Comparison of ENCODE assay signal across 9 cellular contexts in genomic region chr17:8160741-8161221, GRCh38. TPM values are rescaled to one million over a fixed set of nuclear protein-coding genes. Genes with fewer than 3 reads are reported as not detected.
DNase-seq lines count a peak whose midpoint lies in the region; ATAC-seq, FAIRE-seq and TF ChIP-seq lines count a peak whose summit lies in the region.
"Had no signal": no experiment of that assay in that cellular context is flagged by ENCODE, and none has a peak within 500 bp of the region (broad histone marks: within the 10 kb centered on the region; RNA-seq: fewer than 3 reads in every experiment).

No MANE protein-coding gene starts in this region.

- H3K27ac Mint-ChIP-seq in effector memory CD8-positive, alpha-beta T cell, result peak overlapping the region in 1 of 2 donors; percentile 97
- peak overlapping the region; percentile 71 to 87 (median 80) for H3K27ac Mint-ChIP-seq in nephron

- no peak overlapping the region for H2AFZ ChIP-seq in Loucy (ENCODE audit: low read length)

- peaks cover 50 to 58% of the 10 kb centered on the region in 2 donors for H3K4me1 Mint-ChIP-seq in effector memory CD8-positive, alpha-beta T cell (ENCODE audit: low read depth in 2 of 2)
- peaks cover 47% of the 10 kb centered on the region for H3K4me1 Mint-ChIP-seq in nephron

- peak overlapping the region; percentile 86 to 89 for H3K4me3 Mint-ChIP-seq in effector memory CD8-positive, alpha-beta T cell
- peak overlapping the region; percentile 82 to 87 (median 85) for H3K4me3 Mint-ChIP-seq in nephron

- H3K36me3 ChIP-seq in Loucy (ENCODE audit: insufficient read depth, low read length), result no peaks in the 10 kb centered on the region

- H4K20me1 ChIP-seq in Loucy (ENCODE audit: insufficient read depth, low read length, poor library complexity, severe bottlenecking), result peaks cover 42% of the 10 kb centered on the region

- CTCF ChIA-PET in A549 (lab: Yijun Ruan, JAX), result interaction anchor here (0.7 to 19.5 kb wide), 12 partner anchors 12 to 101 kb away, joined by 3 to 601 read pairs (median 4); partner anchors contain the start of genes ALOXE3 and HES7

- H3K4me3 ChIP-seq in A549, result no peak overlapping the region; the same call in 2 of the 3 replicates
- peak overlapping the region; percentile 100 for H3K4me3 ChIP-seq in Loucy (ENCODE audit: low read length, poor library complexity, severe bottlenecking)

- no peaks in the 10 kb centered on the region for H3K9me2 ChIP-seq in Loucy (replicated peaks; ENCODE audit: low read depth, low read length)

- H3F3A ChIP-seq in Loucy (ENCODE audit: low read depth), result peaks cover 7% of the 10 kb centered on the region; the same call in 1 of the 2 replicates

- no peak for TF ChIP-seq POLR2A in A549 (IDR thresholded peaks at IDR 0.05; ENCODE audit: low read length)

- WGBS in A549 (ENCODE audit: missing lambda C conversion rate), result 64% methylated on average over 5 of the region's 5 CpGs

- H3K79me2 ChIP-seq in Loucy (ENCODE audit: insufficient read depth, low read length), result peaks cover 40% of the 10 kb centered on the region

- peak overlapping the region; percentile 85; the same call in 2 of the 3 replicates for H3K4me2 ChIP-seq in A549
- peak overlapping the region; percentile 98 for H3K4me2 ChIP-seq in Loucy (ENCODE audit: low read depth, low read length, poor library complexity, severe bottlenecking)

- no peaks in the 10 kb centered on the region for H3K9me3 Mint-ChIP-seq in effector memory CD8-positive, alpha-beta T cell
- no peaks in the 10 kb centered on the region for H3K9me3 Mint-ChIP-seq in nephron

- no peak overlapping the region for H3K27ac ChIP-seq in A549

- FAIRE-seq in A549 (lab: Jason Lieb, UNC), result no peak
- FAIRE-seq: urothelium cell line had no signal

- TF ChIP-seq RAD21 in A549 (conservative IDR thresholded peaks at IDR 0.05 in 1 of 2, IDR thresholded peaks at IDR 0.05 in 1 of 2), result no peak

- no peak for TF ChIP-seq EP300 in A549 (IDR thresholded peaks at IDR 0.05)

- peaks cover 4% of the 10 kb centered on the region for H3K27me3 ChIP-seq in Loucy (ENCODE audit: insufficient read depth, low read length, poor library complexity, severe bottlenecking)

- peaks cover 61% of the 10 kb centered on the region for H3K36me3 Mint-ChIP-seq in effector memory CD8-positive, alpha-beta T cell (ENCODE audit: insufficient read depth)
- H3K36me3 Mint-ChIP-seq in nephron (ENCODE audit: low read depth), result peaks cover 21% of the 10 kb centered on the region

- TF ChIP-seq CTCF in A549 (IDR thresholded peaks at IDR 0.05) (no peak), Loucy (conservative IDR thresholded peaks at IDR 0.05; ENCODE audit: low read length) (no peak), nephron (IDR thresholded peaks at IDR 0.05; ENCODE audit: unreplicated experiment in 3 of 3) (no peak)

- no peak for DNase-seq in A549 (ENCODE audit: low read depth in 1 of 2, low spot score in 1 of 2)
- DNase-seq in effector memory CD8-positive, alpha-beta T cell, result no peak
- no peak for DNase-seq in LoVo (ENCODE audit: low spot score)
- DNase-seq in NCI-H128 (lab: John Stamatoyannopoulos, UW; ENCODE audit: unreplicated experiment), result no peak
- DNase-seq in NK-92 treated with Interleukin-12 subunit alpha and Interleukin-12 subunit beta, amount 100 ng/mL, for 24 hours (lab: John Stamatoyannopoulos, UW), result no peak

- no peaks in the 10 kb centered on the region for H3K27me3 Mint-ChIP-seq in effector memory CD8-positive, alpha-beta T cell
- H3K27me3 Mint-ChIP-seq in nephron (ENCODE audit: low read depth), result no peaks in the 10 kb centered on the region

- peak overlapping the region; percentile 94 for H3K9ac ChIP-seq in Loucy (ENCODE audit: low read depth, low read length, poor library complexity, severe bottlenecking)

- H3K4me1 ChIP-seq in A549 (peaks cover 44% of the 10 kb centered on the region), Loucy (ENCODE audit: insufficient read depth, low read length, poor library complexity, severe bottlenecking) (peaks cover 42% of the 10 kb centered on the region)

- POLR2A ChIA-PET in A549 (lab: Yijun Ruan, JAX), result interaction anchor here (1.0 to 2.7 kb wide), 2 partner anchors 12 to 25 kb away, joined by 3 to 13 read pairs; no protein-coding TSS in a partner anchor

- H3K9me3 ChIP-seq in A549 (no peaks in the 10 kb centered on the region), Loucy (ENCODE audit: insufficient read depth, low read depth, low read length) (no peaks in the 10 kb centered on the region)

- ATAC-seq in A549 (no peak), GM18520 (IDR thresholded peaks at IDR 0.05; ENCODE audit: unreplicated experiment) (no peak)
- ATAC-seq in effector memory CD8-positive, alpha-beta T cell (replicated peaks), result no peak

TF ChIP-seq in A549, 52 proteins besides CTCF, POLR2A, EP300 and RAD21:
- TF ChIP-seq HMGXB4 (CRISPR knock-in tag; IDR thresholded peaks at IDR 0.05; ENCODE audit: borderline replicate concordance) (no peak), ESRRA (IDR thresholded peaks at IDR 0.05; ENCODE audit: borderline replicate concordance, low read length) (no peak), ATOH8 (CRISPR knock-in tag; IDR thresholded peaks at IDR 0.05; ENCODE audit: low read depth) (no peak), EHMT2 (IDR thresholded peaks at IDR 0.05; ENCODE audit: low read depth) (no peak)

RNA-seq across cellular contexts. Expression of gene VAMP2, which starts 2.0 kb away (rescaled TPM):
- polyA plus RNA-seq in A549 (2011; rRNA removed), result 21.7 and 24.7 TPM in 2 replicates
- 20.5 and 26.1 TPM in 2 replicates for polyA plus RNA-seq in A549 (2012; cell fraction: cytosol; rRNA removed)
- polyA plus RNA-seq in A549 (2012; cell fraction: nucleus; rRNA removed), result 23.5 and 36.3 TPM in 2 replicates
- polyA plus RNA-seq in A549 (2017; fragmentation: RNase III; extraction: RNeasy Plus Mini Kit Qiagen cat#74134 plus additional on column Dnase treatment), result 19.2 to 23.3 TPM (median 19.3 TPM) in 3 replicates
- 8.5 and 9.5 TPM in 2 replicates for polyA minus RNA-seq in A549 (2011; rRNA and poly(A)+ RNA removed)

RNA-seq across cellular contexts. Expression of gene PER1, which starts 8.6 kb away (rescaled TPM):
- polyA plus RNA-seq in A549 (2011; rRNA removed) (5.5 and 5.6 TPM in 2 replicates), A549 (2017; fragmentation: RNase III; extraction: RNeasy Plus Mini Kit Qiagen cat#74134 plus additional on column Dnase treatment) (6.8 to 8.7 TPM (median 8.4 TPM) in 3 replicates)
- 7.4 and 10.9 TPM in 2 replicates for polyA plus RNA-seq in A549 (2012; cell fraction: cytosol; rRNA removed)
- polyA plus RNA-seq in A549 (2012; cell fraction: nucleus; rRNA removed), result 53.8 and 57.6 TPM in 2 replicates
- 13.7 and 34.7 TPM in 2 replicates for polyA minus RNA-seq in A549 (2011; rRNA and poly(A)+ RNA removed)

RNA-seq across cellular contexts. Expression of gene TMEM107, which starts 15.4 kb away (rescaled TPM):
- polyA plus RNA-seq in A549 (2011; rRNA removed), result 21.8 and 22.8 TPM in 2 replicates
- 27.0 and 28.5 TPM in 2 replicates for polyA plus RNA-seq in A549 (2012; cell fraction: cytosol; rRNA removed)
- polyA plus RNA-seq in A549 (2012; cell fraction: nucleus; rRNA removed), result 17.3 and 18.3 TPM in 2 replicates
- 16.0 to 19.2 TPM (median 17.0 TPM) in 3 replicates for polyA plus RNA-seq in A549 (2017; fragmentation: RNase III; extraction: RNeasy Plus Mini Kit Qiagen cat#74134 plus additional on column Dnase treatment)
- polyA minus RNA-seq in A549 (2011; rRNA and poly(A)+ RNA removed), result 94.8 and 135 TPM in 2 replicates

RNA-seq across cellular contexts. Expression of gene BORCS6, which starts 29.2 kb away (rescaled TPM):
- polyA plus RNA-seq in A549 (2011; rRNA removed) (3.0 and 3.3 TPM in 2 replicates), A549 (2017; fragmentation: RNase III; extraction: RNeasy Plus Mini Kit Qiagen cat#74134 plus additional on column Dnase treatment) (4.1 to 6.6 TPM (median 6.1 TPM) in 3 replicates)
- polyA plus RNA-seq in A549 (2012; cell fraction: cytosol; rRNA removed), result 4.7 and 6.0 TPM in 2 replicates
- polyA plus RNA-seq in A549 (2012; cell fraction: nucleus; rRNA removed), result 5.1 and 6.7 TPM in 2 replicates
- 3.4 and 3.8 TPM in 2 replicates for polyA minus RNA-seq in A549 (2011; rRNA and poly(A)+ RNA removed)

RNA-seq across cellular contexts. Expression of gene HES7, which starts 36.9 kb away (rescaled TPM):
- 0.56 and 0.58 TPM in 2 replicates for polyA plus RNA-seq in A549 (2011; rRNA removed)
- polyA plus RNA-seq in A549 (2012; cell fraction: cytosol; rRNA removed), result 1.9 and 2.5 TPM in 2 replicates
- 5.0 and 10.2 TPM in 2 replicates for polyA plus RNA-seq in A549 (2012; cell fraction: nucleus; rRNA removed)
- polyA plus RNA-seq in A549 (2017; fragmentation: RNase III; extraction: RNeasy Plus Mini Kit Qiagen cat#74134 plus additional on column Dnase treatment), result 0.67 to 1.4 TPM (median 0.72 TPM) in 3 replicates
- polyA minus RNA-seq in A549 (2011; rRNA and poly(A)+ RNA removed), result 0.24 and 0.50 TPM in 2 replicates
